ENCODE assay signal across 16 cellular contexts in the genomic region with DNA sequence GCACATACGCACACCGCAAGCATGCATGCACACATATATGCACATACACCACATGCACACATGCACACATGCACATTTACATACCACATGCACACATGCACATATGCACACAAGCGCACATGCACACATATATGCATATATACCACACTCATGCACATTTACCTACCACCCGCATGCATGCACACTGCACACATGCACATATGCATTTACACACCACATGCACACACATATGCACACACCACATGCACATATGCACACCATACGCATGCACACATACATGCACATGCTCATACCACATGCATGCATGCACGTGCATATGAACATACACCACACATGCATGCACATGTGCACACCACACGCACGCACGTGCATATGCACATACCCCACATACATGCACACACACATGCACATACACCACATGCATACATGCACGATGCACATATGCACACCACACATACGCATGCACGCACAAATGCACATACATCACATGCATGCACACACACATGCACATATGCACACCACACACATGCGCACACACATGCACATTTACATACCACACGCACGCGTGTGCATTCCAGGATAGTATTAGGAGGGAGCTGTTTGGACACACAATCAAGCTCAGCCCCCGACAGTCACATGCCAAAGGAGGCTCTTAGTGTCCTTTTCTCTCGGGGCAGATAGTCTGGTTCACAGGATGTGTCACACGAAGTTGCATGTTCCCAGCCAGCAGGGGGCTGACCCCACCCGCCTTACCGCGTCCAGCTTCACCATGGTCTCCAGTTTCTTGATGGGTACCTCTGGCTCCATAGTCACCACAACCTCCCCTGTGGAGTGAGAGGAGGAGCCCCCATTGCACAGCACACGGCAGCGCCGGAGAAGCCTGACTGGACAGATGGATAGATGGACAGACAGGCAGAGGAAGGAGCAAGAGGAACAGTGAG. TPM values are rescaled to one million over a fixed set of nuclear protein-coding genes. Genes with fewer than 3 reads are reported as not detected.
DNase-seq lines count a peak whose midpoint lies in the region; ATAC-seq, FAIRE-seq and TF ChIP-seq lines count a peak whose summit lies in the region.
"Had no signal": no experiment of that assay in that cellular context is flagged by ENCODE, and none has a peak within 500 bp of the region (broad histone marks: within the 10 kb centered on the region; RNA-seq: fewer than 3 reads in every experiment).

No MANE protein-coding gene starts in this region.

- H3K4me1 Mint-ChIP-seq in nephron progenitor cell, result peaks cover 6% of the 10 kb centered on the region
- H3K4me1 Mint-ChIP-seq: activated naive CD4-positive, alpha-beta T cell treated with anti-CD3 and anti-CD28 coated beads, Interleukin-2, amount 50 U/mL, for 24 hours; central memory CD8-positive, alpha-beta T cell had no signal

- peaks cover 4% of the 10 kb centered on the region for H3K9me3 Mint-ChIP-seq in nephron progenitor cell
- H3K9me3 Mint-ChIP-seq: central memory CD8-positive, alpha-beta T cell had no signal

- no peaks in the 10 kb centered on the region for H3K36me3 ChIP-seq in brain microvascular endothelial cell (replicated peaks)
- H3K36me3 ChIP-seq: HAP-1, lower lobe of right lung, neutrophil, stomach had no signal

- H3K27ac Mint-ChIP-seq in nephron progenitor cell, result peak overlapping the region; percentile 57
- H3K27ac Mint-ChIP-seq: activated naive CD4-positive, alpha-beta T cell treated with anti-CD3 and anti-CD28 coated beads, Interleukin-2, amount 50 U/mL, for 24 hours had no signal

- H3K27me3 Mint-ChIP-seq in nephron progenitor cell (ENCODE audit: low read depth, poor library complexity), result no peaks in the 10 kb centered on the region
- H3K27me3 Mint-ChIP-seq: activated naive CD4-positive, alpha-beta T cell treated with anti-CD3 and anti-CD28 coated beads, Interleukin-2, amount 50 U/mL, for 24 hours; central memory CD8-positive, alpha-beta T cell had no signal

- no peak overlapping the region for H3K4me3 ChIP-seq in brain microvascular endothelial cell (ENCODE audit: low read depth, low read length)
- H3K4me3 ChIP-seq: HAP-1, lower lobe of right lung, stomach had no signal

- H3K27me3 ChIP-seq in brain microvascular endothelial cell (replicated peaks), result no peaks in the 10 kb centered on the region
- H3K27me3 ChIP-seq: stomach had no signal

- TF ChIP-seq CTCF in brain microvascular endothelial cell (IDR thresholded peaks at IDR 0.05; ENCODE audit: low read depth, low read length, missing control alignments) (peak; percentile 32), nephron progenitor cell (IDR thresholded peaks at IDR 0.05) (peak; percentile 17)

- TF ChIP-seq POLR2A in GM12891 (IDR thresholded peaks at IDR 0.05; ENCODE audit: low read depth, low read length), result no peak

- FAIRE-seq in GM12891 (lab: Jason Lieb, UNC), result peak; percentile 81
- FAIRE-seq: TTC549 had no signal

- no peak for ATAC-seq in HG03457 (IDR thresholded peaks at IDR 0.05; ENCODE audit: unreplicated experiment)
- ATAC-seq: lower lobe of right lung had no signal

- in situ Hi-C loops in KBM-7 (cut with MboI; ENCODE audit: low pct_unique_long_range_greater_than_20kb, low sequenced_read_pairs), result no loop called here
- in situ Hi-C loops in brain microvascular endothelial cell (cut with HindIII; ENCODE audit: low pct_ligation_motif_present, low sequenced_read_pairs), result no loop called here

- no peaks in the 10 kb centered on the region for H3K36me3 Mint-ChIP-seq in nephron progenitor cell (ENCODE audit: low read depth)

- no peak for DNase-seq in GM12891 (ENCODE audit: insufficient read length, low spot score)
- peak; percentile 28 for DNase-seq in KBM-7
- no peak for DNase-seq in brain microvascular endothelial cell
- no peak for DNase-seq in nephron progenitor cell
- no peak for DNase-seq in midbrain (lab: John Stamatoyannopoulos, UW)
- DNase-seq in DMS79 treated with DMSO at 0.1 percent for 48 hours (lab: John Stamatoyannopoulos, UW), result no peak
- DNase-seq: activated CD8-positive, alpha-beta memory T cell treated with anti-CD3 and anti-CD28 coated beads for 24 hours; lower lobe of right lung; stomach had no signal

- no peak overlapping the region for H3K27ac ChIP-seq in brain microvascular endothelial cell
- H3K27ac ChIP-seq: epithelial cell of prostate, lower lobe of right lung, neutrophil, stomach had no signal

- H3K4me3 Mint-ChIP-seq in nephron progenitor cell, result no peak overlapping the region
- H3K4me3 Mint-ChIP-seq: activated naive CD4-positive, alpha-beta T cell treated with anti-CD3 and anti-CD28 coated beads, Interleukin-2, amount 50 U/mL, for 24 hours; central memory CD8-positive, alpha-beta T cell had no signal

TF ChIP-seq in GM12891, 5 proteins besides CTCF, POLR2A, EP300 and RAD21:
- TF ChIP-seq POLR2AphosphoS5 (IDR thresholded peaks at IDR 0.05; ENCODE audit: low read depth, low read length) (no peak), TAF1 (IDR thresholded peaks at IDR 0.05; ENCODE audit: low read depth, low read length) (no peak), PAX5 (IDR thresholded peaks at IDR 0.05; ENCODE audit: insufficient read depth, low read length, severe bottlenecking) (no peak), SPI1 (IDR thresholded peaks at IDR 0.05; ENCODE audit: low read depth, low read length) (no peak), POU2F2 (IDR thresholded peaks at IDR 0.05; ENCODE audit: low read depth, low read length) (no peak)

RNA-seq across cellular contexts. Expression of a gene that starts 5.9 kb away (rescaled TPM):
- 0.04 TPM for polyA plus RNA-seq in GM12891 (2012; ENCODE audit: low read depth, missing spikeins)
